1 cellular context compared by ENCODE assay signal in the genomic region with DNA sequence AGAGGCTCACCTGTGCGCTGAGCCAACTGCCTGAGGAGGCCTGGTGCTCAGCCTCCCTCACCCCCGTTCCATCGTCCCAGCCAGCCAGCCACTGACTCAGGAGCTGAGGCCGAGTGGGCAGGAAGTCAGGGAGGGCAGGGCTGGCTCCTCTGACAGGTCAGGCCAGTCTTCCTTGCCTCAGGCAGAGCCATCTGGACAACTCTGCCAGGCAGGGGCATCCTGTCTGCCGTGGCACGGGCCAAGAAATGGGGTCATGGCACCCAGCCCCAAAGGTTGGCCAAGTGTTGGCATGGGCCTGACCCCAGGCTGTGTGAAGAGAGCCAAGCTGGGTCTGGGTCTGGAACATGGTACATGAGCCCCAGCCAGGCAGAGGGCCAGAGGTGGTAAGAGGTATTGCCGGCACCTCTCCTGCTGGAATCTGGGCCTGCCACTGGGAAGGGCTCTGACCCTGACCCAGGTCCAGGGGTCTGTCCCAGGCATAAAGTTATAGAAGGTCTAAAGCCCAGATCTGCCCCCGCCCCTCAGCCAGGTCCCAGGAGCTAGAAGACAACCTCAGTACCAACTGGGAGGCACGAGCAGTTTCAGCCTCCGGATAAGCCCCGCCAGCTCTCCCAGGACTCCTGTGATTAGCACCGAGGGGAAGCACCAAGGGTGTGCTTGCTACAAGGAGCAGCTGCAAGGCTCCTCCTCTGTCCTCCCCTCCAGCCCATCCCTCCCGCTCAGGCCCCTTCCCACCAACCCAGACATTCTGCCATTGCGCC.
TF ChIP-seq lines count a peak whose summit lies in the region.

No MANE protein-coding gene starts in this region.

TF ChIP-seq in endothelial cell of umbilical vein, 7 proteins besides CTCF, POLR2A, EP300 and RAD21:
- TF ChIP-seq JUN (IDR thresholded peaks at IDR 0.05; ENCODE audit: borderline replicate concordance, insufficient read depth, insufficient read length, low read depth), result no peak
- TF ChIP-seq, protein P1, sequence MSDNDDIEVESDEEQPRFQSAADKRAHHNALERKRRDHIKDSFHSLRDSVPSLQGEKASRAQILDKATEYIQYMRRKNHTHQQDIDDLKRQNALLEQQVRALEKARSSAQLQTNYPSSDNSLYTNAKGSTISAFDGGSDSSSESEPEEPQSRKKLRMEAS (IDR thresholded peaks at IDR 0.05; ENCODE audit: insufficient read depth, insufficient read length), result no peak
- TF ChIP-seq POLR2AphosphoS5 (IDR thresholded peaks at IDR 0.05; ENCODE audit: insufficient read depth, low read depth, low read length), result no peak
- no peak for TF ChIP-seq FOS (IDR thresholded peaks at IDR 0.05; ENCODE audit: borderline replicate concordance, insufficient read depth, low read length)
- TF ChIP-seq GATA2 (IDR thresholded peaks at IDR 0.05; ENCODE audit: insufficient read depth, insufficient read length, low read depth, low read length), result no peak
- TF ChIP-seq MYC (IDR thresholded peaks at IDR 0.05; ENCODE audit: low read depth, low read length), result no peak
- TF ChIP-seq EZH2 (IDR thresholded peaks at IDR 0.05; ENCODE audit: borderline replicate concordance, low read depth, low read length, severe bottlenecking), result no peak
